Comparison of ENCODE assay signal across 8 cellular contexts in genomic region chr9:35096035-35096849, GRCh38. TPM values are rescaled to one million over a fixed set of nuclear protein-coding genes. Genes with fewer than 3 reads are reported as not detected.
A peak's percentile ranks its signal among the peaks of the same experiment; 100 is the strongest.
DNase-seq lines count a peak whose midpoint lies in the region; ATAC-seq and TF ChIP-seq lines count a peak whose summit lies in the region.

Gene PIGO, minus strand, starts transcription at chr9:35096591. Its CDS starts 1,026 bp downstream, at chr9:35095565.

- peak; percentile 89 for TF ChIP-seq POLR2A in GM18951 (IDR thresholded peaks at IDR 0.05; ENCODE audit: extremely low read depth, insufficient read depth, insufficient read length)

- DNase-seq in AG10803 (ENCODE audit: low read depth) (peak; percentile 78), NCI-H345 treated with DMSO at 0.1 percent for 48 hours (lab: John Stamatoyannopoulos, UW; ENCODE audit: unreplicated experiment) (peak; percentile 79), cerebellum (ENCODE audit: low spot score) (peak; percentile 90), kidney glomerular epithelial cell (lab: John Stamatoyannopoulos, UW) (peak; percentile 59)
- DNase-seq in activated CD4-positive, alpha-beta T cell treated with anti-CD3 and anti-CD28 coated beads for 1 hour: peak; percentile 83
- peak; percentile 77 to 87 (median 84) for DNase-seq in stimulated activated CD4-positive, alpha-beta T cell treated with anti-CD3 and anti-CD28 coated beads, Interleukin-1b, Interleukin-23, amount 100 ng/mL, for 24 hours (ENCODE audit: low read depth in 4 of 4, low spot score in 1 of 4)

- peak within 1 kb of the TSS; percentile 100 for H3K4me3 ChIP-seq in AG10803 (ENCODE audit: low read length)

- ATAC-seq in HG03175 (IDR thresholded peaks at IDR 0.05; ENCODE audit: unreplicated experiment): peak; percentile 92

- peak; percentile 78 for TF ChIP-seq CTCF in AG10803 (conservative IDR thresholded peaks at IDR 0.05; ENCODE audit: low read length)

- in situ Hi-C loops in GM18951 (cut with MboI; ENCODE audit: low sequenced_read_pairs, unreplicated experiment): no loop called here

RNA-seq across cellular contexts. Expression of gene PIGO, which starts in this region (rescaled TPM):
- total RNA-seq in cerebellum: 12.6 TPM

Comparison
In these comparisons a context has a peak if more than half of its experiments do, and no peak if none do; other contexts are left out.
1. Peak in every context shown above with its lines: DNase-seq, ATAC-seq and H3K4me3 ChIP-seq.